21 cellular contexts compared by ENCODE assay signal in the genomic region with DNA sequence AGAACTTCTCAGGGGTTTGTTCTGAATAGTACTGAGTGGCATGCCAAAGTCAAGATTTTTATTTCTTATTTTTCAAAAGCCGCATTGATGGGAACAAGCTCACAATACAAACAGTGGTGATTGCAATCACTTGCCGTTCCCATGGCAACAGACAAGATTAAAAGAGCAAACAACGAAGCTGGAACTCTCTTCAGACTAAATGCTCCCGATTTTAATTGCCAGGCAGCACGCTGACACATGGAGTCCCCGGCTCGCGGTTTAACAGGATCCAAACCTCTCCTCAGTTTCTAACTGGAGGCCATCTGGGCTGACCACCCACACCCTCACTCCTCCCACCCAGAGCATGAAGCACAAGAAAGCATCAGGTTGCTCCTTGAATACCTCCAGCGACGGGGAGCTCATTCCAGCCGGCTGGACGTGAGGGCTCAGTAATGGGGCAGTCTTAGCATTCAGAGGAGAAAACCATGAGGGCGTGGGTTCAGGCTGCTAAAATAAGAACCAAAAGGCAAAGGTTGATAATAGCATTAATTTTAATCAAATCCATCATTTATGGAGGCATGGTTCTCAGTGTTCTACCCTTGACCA. TPM values are rescaled to one million over a fixed set of nuclear protein-coding genes. Genes with fewer than 3 reads are reported as not detected.
DNase-seq lines count a peak whose midpoint lies in the region; ATAC-seq and TF ChIP-seq lines count a peak whose summit lies in the region.
"Had no signal": no experiment of that assay in that cellular context is flagged by ENCODE, and none has a peak within 500 bp of the region (broad histone marks: within the 10 kb centered on the region; RNA-seq: fewer than 3 reads in every experiment).

No MANE protein-coding gene starts in this region.

- intact Hi-C loops in Calu3 (cut with micrococcal nuclease; ENCODE audit: unreplicated experiment) (no loop called here), right lobe of liver (cut with DNase I) (no loop called here)

- H3K27me3 Mint-ChIP-seq in Calu3 (ENCODE audit: unreplicated experiment) = peaks cover 36% of the 10 kb centered on the region

- ATAC-seq in right lobe of liver = peak in 3 of 4 donors; percentile 26 to 55 (median 37)
- ATAC-seq in GM19023 (IDR thresholded peaks at IDR 0.05; ENCODE audit: unreplicated experiment) = no peak
- ATAC-seq in HG03025 (IDR thresholded peaks at IDR 0.05; ENCODE audit: low FRiP score, unreplicated experiment) = no peak
- ATAC-seq: activated CD8-positive, alpha-beta memory T cell treated with anti-CD3 and anti-CD28 coated beads, Interleukin-2, amount 10 ng/mL, durations not matched to agents 7 days and 5 days; effector memory CD8-positive, alpha-beta T cell had no signal

- CTCF ChIA-PET in Calu3 (lab: Charles Lee) = interaction anchor here (0.6 to 1.1 kb wide), 3 partner anchors 32 to 43 kb away, joined by 3 to 6 read pairs (median 4); no protein-coding TSS in a partner anchor

- no peak overlapping the region for H3K27ac ChIP-seq in right lobe of liver
- H3K27ac ChIP-seq: tibial nerve had no signal

- H3K4me1 ChIP-seq in HAP-1 (no peaks in the 10 kb centered on the region), right lobe of liver (peaks cover 0 to 14% (median 0%) of the 10 kb centered on the region in 4 donors)
- H3K4me1 ChIP-seq: BE2C, tibial nerve had no signal

- in situ Hi-C loops in HAP-1 (cut with MboI; ENCODE audit: low sequenced_read_pairs) = loop anchor here (10.0 kb wide), 1 partner anchor 59 kb away; no protein-coding TSS in a partner anchor

- DNase-seq in Calu3 = peak; percentile 5
- peak; percentile 6 to 17 for DNase-seq in HAP-1 (ENCODE audit: low spot score in 2 of 2)
- peak; percentile 87 for DNase-seq in NCI-H748 treated with DMSO at 0.1 percent for 48 hours (lab: John Stamatoyannopoulos, UW)
- DNase-seq in right lobe of liver = no peak
- DNase-seq in iPS-NIHi7 (ENCODE audit: extremely low spot score) = no peak
- DNase-seq: activated CD8-positive, alpha-beta memory T cell treated with anti-CD3 and anti-CD28 coated beads, Interleukin-2, amount 10 ng/mL, durations not matched to agents 7 days and 5 days; activated effector memory CD4-positive, alpha-beta T cell treated with anti-CD3 and anti-CD28 coated beads, Interleukin-2, amount 50 U/mL, for 16 hours; amniotic stem cell; BE2C; effector memory CD8-positive, alpha-beta T cell; kidney glomerular epithelial cell; midbrain; NCI-H226; retina; stimulated activated naive CD4-positive, alpha-beta T cell had no signal

- no peaks in the 10 kb centered on the region for H3K9me3 Mint-ChIP-seq in Calu3 (ENCODE audit: low read depth, unreplicated experiment)

- H3K4me3 ChIP-seq in HAP-1 (no peak overlapping the region), right lobe of liver (no peak overlapping the region)
- H3K4me3 ChIP-seq: tibial nerve had no signal

- H3K36me3 ChIP-seq in HAP-1 (replicated peaks) (no peaks in the 10 kb centered on the region), right lobe of liver (no peaks in the 10 kb centered on the region)
- H3K36me3 ChIP-seq: BE2C, tibial nerve had no signal

- H3K4me3 Mint-ChIP-seq in Calu3 (ENCODE audit: low read depth, unreplicated experiment) = no peak overlapping the region
- H3K4me3 Mint-ChIP-seq: activated CD8-positive, alpha-beta memory T cell treated with anti-CD3 and anti-CD28 coated beads, Interleukin-2, amount 10 ng/mL, durations not matched to agents 7 days and 5 days; effector memory CD8-positive, alpha-beta T cell; neural crest cell had no signal

- TF ChIP-seq POLR2A in right lobe of liver (IDR thresholded peaks at IDR 0.05) = no peak

- 0 out of 2 replicates have a peak, but pooled peaks cover 2% of the 10 kb centered on the region for H3K27me3 ChIP-seq in HAP-1 (ENCODE audit: low read depth)
- peaks cover 0 to 6% of the 10 kb centered on the region in 2 donors for H3K27me3 ChIP-seq in right lobe of liver
- H3K27me3 ChIP-seq: BE2C, tibial nerve had no signal

- no peak overlapping the region for H3K27ac Mint-ChIP-seq in Calu3 (ENCODE audit: unreplicated experiment)
- H3K27ac Mint-ChIP-seq: activated CD8-positive, alpha-beta memory T cell treated with anti-CD3 and anti-CD28 coated beads, Interleukin-2, amount 10 ng/mL, durations not matched to agents 7 days and 5 days; effector memory CD8-positive, alpha-beta T cell had no signal

- BruUV-seq in Calu3 (replicated peaks; lab: Mats Ljungman, UMichigan) = no TSS peak

- H3K9me3 ChIP-seq in HAP-1 (no peaks in the 10 kb centered on the region), right lobe of liver (no peaks in the 10 kb centered on the region)
- H3K9me3 ChIP-seq: BE2C had no signal

- H3K36me3 Mint-ChIP-seq in Calu3 (ENCODE audit: insufficient read depth, unreplicated experiment) = peaks cover 5% of the 10 kb centered on the region
- H3K36me3 Mint-ChIP-seq: activated CD8-positive, alpha-beta memory T cell treated with anti-CD3 and anti-CD28 coated beads, Interleukin-2, amount 10 ng/mL, durations not matched to agents 7 days and 5 days had no signal

- H3K4me1 Mint-ChIP-seq in Calu3 (ENCODE audit: low read depth, unreplicated experiment) = peaks cover 14% of the 10 kb centered on the region
- H3K4me1 Mint-ChIP-seq: activated CD8-positive, alpha-beta memory T cell treated with anti-CD3 and anti-CD28 coated beads, Interleukin-2, amount 10 ng/mL, durations not matched to agents 7 days and 5 days had no signal

- TF ChIP-seq CTCF in Calu3 (IDR thresholded peaks at IDR 0.05; ENCODE audit: unreplicated experiment) (no peak), right lobe of liver (IDR thresholded peaks at IDR 0.05) (no peak)

- 19% methylated on average over 12 of the region's 13 CpGs for WGBS in right lobe of liver (ENCODE audit: insufficient coverage, low coverage, low lambda C conversion rate, missing lambda C conversion rate)

RNA-seq across cellular contexts. Expression of gene AIPL1, which starts 41.5 kb away (rescaled TPM):
- not detected in 2 replicates for total RNA-seq in Calu3 (2022)
- not detected for total RNA-seq in right lobe of liver
- total RNA-seq: activated CD8-positive, alpha-beta memory T cell treated with anti-CD3 and anti-CD28 coated beads, Interleukin-2, amount 10 ng/mL, durations not matched to agents 7 days and 5 days; H4; neural crest cell; SK-MEL-5; tibial nerve had no signal

RNA-seq across cellular contexts. Expression of gene PIMREG, which starts 50.8 kb away (rescaled TPM):
- total RNA-seq in Calu3 (2022) = 24.3 and 28.3 TPM in 2 replicates
- total RNA-seq in right lobe of liver = under 1 TPM in 2 of 6 experiments, not detected in 4; 0.18 to 0.37 TPM

Comparison
In these comparisons a context has a peak if more than half of its experiments do, and no peak if none do; other contexts are left out.
1. DNase-seq: peak in Calu3 (single experiment), HAP-1 (2 of 2) and NCI-H748 treated with DMSO at 0.1 percent for 48 hours (single experiment); none in right lobe of liver (0 of 3) and iPS-NIHi7 (single experiment).
2. ATAC-seq: peak in right lobe of liver (3 of 4); none in GM19023 (single experiment) and HG03025 (single experiment).
3. RNA of gene PIMREG, which starts 50.8 kb away (total RNA-seq): 24.3 to 28.3 TPM in Calu3; 0.18 to 0.37 TPM in right lobe of liver; every median in the first group is over 10 times any median in the second.